ENCODE assay signal across 3 cellular contexts in the genomic region with DNA sequence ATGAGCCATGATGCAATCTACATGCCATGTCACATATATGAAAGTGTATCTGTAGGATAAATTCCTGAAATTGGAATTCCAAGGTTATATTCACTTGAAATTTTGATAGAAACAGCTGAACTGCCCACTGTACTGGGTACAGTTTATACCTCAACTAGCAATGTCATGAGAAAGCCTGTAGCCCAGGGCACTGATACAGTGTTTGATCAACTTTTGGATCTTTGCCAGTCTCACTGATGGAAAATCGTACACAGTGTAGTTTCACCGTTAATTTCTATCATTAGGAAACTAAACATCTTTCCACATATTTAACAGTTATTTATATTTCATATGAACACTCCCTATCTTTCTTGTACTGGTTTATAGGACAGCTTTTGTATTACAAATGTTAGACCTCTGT.
TF ChIP-seq lines count a peak whose summit lies in the region.

No MANE protein-coding gene starts in this region.

TF ChIP-seq in SK-N-SH, 30 proteins besides CTCF, POLR2A, EP300 and RAD21 (continued from another document):
- TF ChIP-seq, protein P1, sequence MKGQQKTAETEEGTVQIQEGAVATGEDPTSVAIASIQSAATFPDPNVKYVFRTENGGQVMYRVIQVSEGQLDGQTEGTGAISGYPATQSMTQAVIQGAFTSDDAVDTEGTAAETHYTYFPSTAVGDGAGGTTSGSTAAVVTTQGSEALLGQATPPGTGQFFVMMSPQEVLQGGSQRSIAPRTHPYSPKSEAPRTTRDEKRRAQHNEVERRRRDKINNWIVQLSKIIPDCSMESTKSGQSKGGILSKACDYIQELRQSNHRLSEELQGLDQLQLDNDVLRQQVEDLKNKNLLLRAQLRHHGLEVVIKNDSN (IDR thresholded peaks at IDR 0.05; ENCODE audit: borderline replicate concordance, low read depth), result no peak
- TF ChIP-seq, protein P2, sequence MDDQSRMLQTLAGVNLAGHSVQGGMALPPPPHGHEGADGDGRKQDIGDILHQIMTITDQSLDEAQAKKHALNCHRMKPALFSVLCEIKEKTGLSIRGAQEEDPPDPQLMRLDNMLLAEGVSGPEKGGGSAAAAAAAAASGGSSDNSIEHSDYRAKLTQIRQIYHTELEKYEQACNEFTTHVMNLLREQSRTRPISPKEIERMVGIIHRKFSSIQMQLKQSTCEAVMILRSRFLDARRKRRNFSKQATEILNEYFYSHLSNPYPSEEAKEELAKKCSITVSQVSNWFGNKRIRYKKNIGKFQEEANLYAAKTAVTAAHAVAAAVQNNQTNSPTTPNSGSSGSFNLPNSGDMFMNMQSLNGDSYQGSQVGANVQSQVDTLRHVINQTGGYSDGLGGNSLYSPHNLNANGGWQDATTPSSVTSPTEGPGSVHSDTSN (IDR thresholded peaks at IDR 0.05), result no peak
- TF ChIP-seq CHD2 (IDR thresholded peaks at IDR 0.05; ENCODE audit: low read length, partially characterized antibody) (no peak), GABPA (IDR thresholded peaks at IDR 0.05; ENCODE audit: low read depth) (no peak), GATA2 (CRISPR knock-in tag; IDR thresholded peaks at IDR 0.05) (no peak), TAF1 (IDR thresholded peaks at IDR 0.05; ENCODE audit: borderline replicate concordance, low read depth, low read length) (no peak), NFIC (IDR thresholded peaks at IDR 0.05; ENCODE audit: borderline replicate concordance) (no peak), TEAD4 (IDR thresholded peaks at IDR 0.05; ENCODE audit: borderline replicate concordance, insufficient read depth) (no peak), RFX5 (IDR thresholded peaks at IDR 0.05; ENCODE audit: low read length) (no peak), MAX (IDR thresholded peaks at IDR 0.05; ENCODE audit: low read depth) (no peak)

TF ChIP-seq in SK-N-SH treated with all-trans-retinoic acid at 6 μM for 48 hours, 23 proteins besides CTCF, POLR2A, EP300 and RAD21 (continued from another document):
- TF ChIP-seq TSHZ2 (CRISPR knock-in tag; IDR thresholded peaks at IDR 0.05), result no peak
- no peak for TF ChIP-seq CSDC2 (CRISPR knock-in tag; IDR thresholded peaks at IDR 0.05)
- no peak for TF ChIP-seq BACH2 (CRISPR knock-in tag; IDR thresholded peaks at IDR 0.05; ENCODE audit: borderline replicate concordance)
- TF ChIP-seq ZNF565 (CRISPR knock-in tag; conservative IDR thresholded peaks at IDR 0.05; ENCODE audit: low read depth), result no peak
- no peak for TF ChIP-seq ZC3H10 (CRISPR knock-in tag; IDR thresholded peaks at IDR 0.05)
- no peak for TF ChIP-seq CREB5 (CRISPR knock-in tag; IDR thresholded peaks at IDR 0.05; ENCODE audit: low read depth)
- TF ChIP-seq ESRRG (CRISPR knock-in tag; IDR thresholded peaks at IDR 0.05), result no peak
- TF ChIP-seq, protein P3, sequence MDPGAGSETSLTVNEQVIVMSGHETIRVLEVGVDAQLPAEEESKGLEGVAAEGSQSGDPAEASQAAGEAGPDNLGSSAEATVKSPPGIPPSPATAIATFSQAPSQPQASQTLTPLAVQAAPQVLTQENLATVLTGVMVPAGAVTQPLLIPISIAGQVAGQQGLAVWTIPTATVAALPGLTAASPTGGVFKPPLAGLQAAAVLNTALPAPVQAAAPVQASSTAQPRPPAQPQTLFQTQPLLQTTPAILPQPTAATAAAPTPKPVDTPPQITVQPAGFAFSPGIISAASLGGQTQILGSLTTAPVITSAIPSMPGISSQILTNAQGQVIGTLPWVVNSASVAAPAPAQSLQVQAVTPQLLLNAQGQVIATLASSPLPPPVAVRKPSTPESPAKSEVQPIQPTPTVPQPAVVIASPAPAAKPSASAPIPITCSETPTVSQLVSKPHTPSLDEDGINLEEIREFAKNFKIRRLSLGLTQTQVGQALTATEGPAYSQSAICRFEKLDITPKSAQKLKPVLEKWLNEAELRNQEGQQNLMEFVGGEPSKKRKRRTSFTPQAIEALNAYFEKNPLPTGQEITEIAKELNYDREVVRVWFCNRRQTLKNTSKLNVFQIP (CRISPR knock-in tag; IDR thresholded peaks at IDR 0.05; ENCODE audit: borderline replicate concordance, low read depth), result no peak
- TF ChIP-seq CSRNP3 (CRISPR knock-in tag; IDR thresholded peaks at IDR 0.05), result no peak

TF ChIP-seq in endothelial cell of umbilical vein, 7 proteins besides CTCF, POLR2A, EP300 and RAD21 (continued from another document):
- TF ChIP-seq POLR2AphosphoS5 (IDR thresholded peaks at IDR 0.05; ENCODE audit: insufficient read depth, low read depth, low read length) (no peak), EZH2 (IDR thresholded peaks at IDR 0.05; ENCODE audit: borderline replicate concordance, low read depth, low read length, severe bottlenecking) (no peak)
TF ChIP-seq in endothelial cell of umbilical vein: peak in this region for 0.
